Comparison of ENCODE assay signal across 1 cellular context in the genomic region with DNA sequence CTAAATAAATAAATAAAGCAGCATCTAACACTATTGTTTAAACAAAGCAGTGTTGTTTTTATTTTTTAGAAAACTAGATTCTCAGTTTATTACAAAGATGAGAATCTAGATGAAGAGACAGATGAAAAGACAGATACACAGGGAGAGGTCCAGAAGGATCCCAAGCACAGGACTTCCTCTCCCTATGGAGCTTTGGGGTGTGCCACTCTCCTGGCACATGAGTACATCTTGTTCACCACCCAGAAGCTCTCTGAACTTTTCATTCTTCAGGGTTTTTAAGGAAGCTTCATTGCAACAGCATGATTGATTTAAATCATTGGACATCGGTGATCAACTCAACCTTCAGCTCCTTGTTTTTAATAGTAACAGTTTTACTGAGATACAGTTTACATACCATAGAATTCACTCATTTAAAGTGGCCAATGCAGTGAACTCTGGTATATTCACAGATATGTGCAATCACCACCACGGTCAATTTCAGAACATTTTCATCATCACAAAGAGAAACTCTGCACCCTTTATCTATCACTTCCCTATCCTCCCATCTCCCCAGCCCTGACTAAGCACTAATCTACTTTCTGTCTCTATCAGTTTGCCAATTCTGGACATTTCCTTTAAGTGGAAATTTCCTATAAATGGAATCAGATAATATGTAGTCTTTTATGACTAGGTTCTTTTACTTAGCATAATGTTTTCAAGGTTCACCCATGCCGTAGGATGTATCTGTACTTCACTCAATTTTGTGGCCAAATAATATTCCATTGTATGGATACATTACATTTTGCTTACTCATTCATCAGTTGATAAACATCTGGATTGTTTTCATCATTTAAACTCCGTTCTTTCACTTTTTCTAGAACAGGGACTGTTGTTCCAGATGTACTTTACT.
TF ChIP-seq lines count a peak whose summit lies in the region.

No MANE protein-coding gene starts in this region.

TF ChIP-seq in K562, 482 proteins besides CTCF, POLR2A, EP300 and RAD21 (continued from another document and continues in another):
- TF ChIP-seq, protein P1, sequence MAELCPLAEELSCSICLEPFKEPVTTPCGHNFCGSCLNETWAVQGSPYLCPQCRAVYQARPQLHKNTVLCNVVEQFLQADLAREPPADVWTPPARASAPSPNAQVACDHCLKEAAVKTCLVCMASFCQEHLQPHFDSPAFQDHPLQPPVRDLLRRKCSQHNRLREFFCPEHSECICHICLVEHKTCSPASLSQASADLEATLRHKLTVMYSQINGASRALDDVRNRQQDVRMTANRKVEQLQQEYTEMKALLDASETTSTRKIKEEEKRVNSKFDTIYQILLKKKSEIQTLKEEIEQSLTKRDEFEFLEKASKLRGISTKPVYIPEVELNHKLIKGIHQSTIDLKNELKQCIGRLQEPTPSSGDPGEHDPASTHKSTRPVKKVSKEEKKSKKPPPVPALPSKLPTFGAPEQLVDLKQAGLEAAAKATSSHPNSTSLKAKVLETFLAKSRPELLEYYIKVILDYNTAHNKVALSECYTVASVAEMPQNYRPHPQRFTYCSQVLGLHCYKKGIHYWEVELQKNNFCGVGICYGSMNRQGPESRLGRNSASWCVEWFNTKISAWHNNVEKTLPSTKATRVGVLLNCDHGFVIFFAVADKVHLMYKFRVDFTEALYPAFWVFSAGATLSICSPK (IDR thresholded peaks at IDR 0.05; ENCODE audit: borderline replicate concordance) = no peak
- no peak for TF ChIP-seq XRCC4 (IDR thresholded peaks at IDR 0.05; ENCODE audit: extremely low read depth, insufficient read depth, insufficient read length)
- TF ChIP-seq HNRNPH1 (optimal IDR thresholded peaks at IDR 0.05; ENCODE audit: low read depth, low read length) = no peak
- TF ChIP-seq, protein P2, sequence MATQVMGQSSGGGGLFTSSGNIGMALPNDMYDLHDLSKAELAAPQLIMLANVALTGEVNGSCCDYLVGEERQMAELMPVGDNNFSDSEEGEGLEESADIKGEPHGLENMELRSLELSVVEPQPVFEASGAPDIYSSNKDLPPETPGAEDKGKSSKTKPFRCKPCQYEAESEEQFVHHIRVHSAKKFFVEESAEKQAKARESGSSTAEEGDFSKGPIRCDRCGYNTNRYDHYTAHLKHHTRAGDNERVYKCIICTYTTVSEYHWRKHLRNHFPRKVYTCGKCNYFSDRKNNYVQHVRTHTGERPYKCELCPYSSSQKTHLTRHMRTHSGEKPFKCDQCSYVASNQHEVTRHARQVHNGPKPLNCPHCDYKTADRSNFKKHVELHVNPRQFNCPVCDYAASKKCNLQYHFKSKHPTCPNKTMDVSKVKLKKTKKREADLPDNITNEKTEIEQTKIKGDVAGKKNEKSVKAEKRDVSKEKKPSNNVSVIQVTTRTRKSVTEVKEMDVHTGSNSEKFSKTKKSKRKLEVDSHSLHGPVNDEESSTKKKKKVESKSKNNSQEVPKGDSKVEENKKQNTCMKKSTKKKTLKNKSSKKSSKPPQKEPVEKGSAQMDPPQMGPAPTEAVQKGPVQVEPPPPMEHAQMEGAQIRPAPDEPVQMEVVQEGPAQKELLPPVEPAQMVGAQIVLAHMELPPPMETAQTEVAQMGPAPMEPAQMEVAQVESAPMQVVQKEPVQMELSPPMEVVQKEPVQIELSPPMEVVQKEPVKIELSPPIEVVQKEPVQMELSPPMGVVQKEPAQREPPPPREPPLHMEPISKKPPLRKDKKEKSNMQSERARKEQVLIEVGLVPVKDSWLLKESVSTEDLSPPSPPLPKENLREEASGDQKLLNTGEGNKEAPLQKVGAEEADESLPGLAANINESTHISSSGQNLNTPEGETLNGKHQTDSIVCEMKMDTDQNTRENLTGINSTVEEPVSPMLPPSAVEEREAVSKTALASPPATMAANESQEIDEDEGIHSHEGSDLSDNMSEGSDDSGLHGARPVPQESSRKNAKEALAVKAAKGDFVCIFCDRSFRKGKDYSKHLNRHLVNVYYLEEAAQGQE (CRISPR knock-in tag; IDR thresholded peaks at IDR 0.05; ENCODE audit: low read depth) = no peak
- peak; percentile 58; the same call in 1 of the 2 replicates for TF ChIP-seq SMAD4 (CRISPR knock-in tag; conservative IDR thresholded peaks at IDR 0.05)
- TF ChIP-seq ZC3H4 (CRISPR knock-in tag; IDR thresholded peaks at IDR 0.05; ENCODE audit: borderline replicate concordance) = no peak
- TF ChIP-seq, protein P3, sequence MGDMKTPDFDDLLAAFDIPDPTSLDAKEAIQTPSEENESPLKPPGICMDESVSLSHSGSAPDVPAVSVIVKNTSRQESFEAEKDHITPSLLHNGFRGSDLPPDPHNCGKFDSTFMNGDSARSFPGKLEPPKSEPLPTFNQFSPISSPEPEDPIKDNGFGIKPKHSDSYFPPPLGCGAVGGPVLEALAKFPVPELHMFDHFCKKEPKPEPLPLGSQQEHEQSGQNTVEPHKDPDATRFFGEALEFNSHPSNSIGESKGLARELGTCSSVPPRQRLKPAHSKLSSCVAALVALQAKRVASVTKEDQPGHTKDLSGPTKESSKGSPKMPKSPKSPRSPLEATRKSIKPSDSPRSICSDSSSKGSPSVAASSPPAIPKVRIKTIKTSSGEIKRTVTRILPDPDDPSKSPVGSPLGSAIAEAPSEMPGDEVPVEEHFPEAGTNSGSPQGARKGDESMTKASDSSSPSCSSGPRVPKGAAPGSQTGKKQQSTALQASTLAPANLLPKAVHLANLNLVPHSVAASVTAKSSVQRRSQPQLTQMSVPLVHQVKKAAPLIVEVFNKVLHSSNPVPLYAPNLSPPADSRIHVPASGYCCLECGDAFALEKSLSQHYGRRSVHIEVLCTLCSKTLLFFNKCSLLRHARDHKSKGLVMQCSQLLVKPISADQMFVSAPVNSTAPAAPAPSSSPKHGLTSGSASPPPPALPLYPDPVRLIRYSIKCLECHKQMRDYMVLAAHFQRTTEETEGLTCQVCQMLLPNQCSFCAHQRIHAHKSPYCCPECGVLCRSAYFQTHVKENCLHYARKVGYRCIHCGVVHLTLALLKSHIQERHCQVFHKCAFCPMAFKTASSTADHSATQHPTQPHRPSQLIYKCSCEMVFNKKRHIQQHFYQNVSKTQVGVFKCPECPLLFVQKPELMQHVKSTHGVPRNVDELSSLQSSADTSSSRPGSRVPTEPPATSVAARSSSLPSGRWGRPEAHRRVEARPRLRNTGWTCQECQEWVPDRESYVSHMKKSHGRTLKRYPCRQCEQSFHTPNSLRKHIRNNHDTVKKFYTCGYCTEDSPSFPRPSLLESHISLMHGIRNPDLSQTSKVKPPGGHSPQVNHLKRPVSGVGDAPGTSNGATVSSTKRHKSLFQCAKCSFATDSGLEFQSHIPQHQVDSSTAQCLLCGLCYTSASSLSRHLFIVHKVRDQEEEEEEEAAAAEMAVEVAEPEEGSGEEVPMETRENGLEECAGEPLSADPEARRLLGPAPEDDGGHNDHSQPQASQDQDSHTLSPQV (IDR thresholded peaks at IDR 0.05) = no peak; the same call in 1 of the 2 replicates
- peak; percentile 40; the same call in 1 of the 2 replicates for TF ChIP-seq CEBPG (CRISPR knock-in tag; IDR thresholded peaks at IDR 0.05)
- TF ChIP-seq CEBPG (tag; conservative IDR thresholded peaks at IDR 0.05 in 1 of 2, IDR thresholded peaks at IDR 0.05 in 1 of 2) = peak; percentile 74 to 90
- no peak for TF ChIP-seq ERF (CRISPR knock-in tag; IDR thresholded peaks at IDR 0.05)
- TF ChIP-seq ZNF184 (CRISPR knock-in tag; IDR thresholded peaks at IDR 0.05) = no peak
- TF ChIP-seq, protein P4, sequence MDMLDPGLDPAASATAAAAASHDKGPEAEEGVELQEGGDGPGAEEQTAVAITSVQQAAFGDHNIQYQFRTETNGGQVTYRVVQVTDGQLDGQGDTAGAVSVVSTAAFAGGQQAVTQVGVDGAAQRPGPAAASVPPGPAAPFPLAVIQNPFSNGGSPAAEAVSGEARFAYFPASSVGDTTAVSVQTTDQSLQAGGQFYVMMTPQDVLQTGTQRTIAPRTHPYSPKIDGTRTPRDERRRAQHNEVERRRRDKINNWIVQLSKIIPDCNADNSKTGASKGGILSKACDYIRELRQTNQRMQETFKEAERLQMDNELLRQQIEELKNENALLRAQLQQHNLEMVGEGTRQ (CRISPR knock-in tag; IDR thresholded peaks at IDR 0.05) = no peak
- no peak for TF ChIP-seq NFYB (IDR thresholded peaks at IDR 0.05; ENCODE audit: extremely low read depth, insufficient read length)
- no peak for TF ChIP-seq FOXK1 (CRISPR knock-in tag; IDR thresholded peaks at IDR 0.05; ENCODE audit: borderline replicate concordance)
- no peak for TF ChIP-seq MEF2A (IDR thresholded peaks at IDR 0.05; ENCODE audit: control insufficient read depth, low read depth, low read length)
- TF ChIP-seq NFE2L1 (tag; IDR thresholded peaks at IDR 0.05; ENCODE audit: borderline replicate concordance, low read depth) = peak; percentile 44; the same call in 1 of the 2 replicates
- no peak for TF ChIP-seq NRF1 (conservative IDR thresholded peaks at IDR 0.05 in 1 of 2, IDR thresholded peaks at IDR 0.05 in 1 of 2)
- peak; percentile 9; the same call in 1 of the 2 replicates for TF ChIP-seq TEAD4 (IDR thresholded peaks at IDR 0.05; ENCODE audit: low read length)
- TF ChIP-seq TEAD4 (CRISPR knock-in tag; IDR thresholded peaks at IDR 0.05; ENCODE audit: borderline replicate concordance) = no peak
- no peak for TF ChIP-seq MEF2D (tag; conservative IDR thresholded peaks at IDR 0.05; ENCODE audit: low read depth)
- TF ChIP-seq, protein P5, sequence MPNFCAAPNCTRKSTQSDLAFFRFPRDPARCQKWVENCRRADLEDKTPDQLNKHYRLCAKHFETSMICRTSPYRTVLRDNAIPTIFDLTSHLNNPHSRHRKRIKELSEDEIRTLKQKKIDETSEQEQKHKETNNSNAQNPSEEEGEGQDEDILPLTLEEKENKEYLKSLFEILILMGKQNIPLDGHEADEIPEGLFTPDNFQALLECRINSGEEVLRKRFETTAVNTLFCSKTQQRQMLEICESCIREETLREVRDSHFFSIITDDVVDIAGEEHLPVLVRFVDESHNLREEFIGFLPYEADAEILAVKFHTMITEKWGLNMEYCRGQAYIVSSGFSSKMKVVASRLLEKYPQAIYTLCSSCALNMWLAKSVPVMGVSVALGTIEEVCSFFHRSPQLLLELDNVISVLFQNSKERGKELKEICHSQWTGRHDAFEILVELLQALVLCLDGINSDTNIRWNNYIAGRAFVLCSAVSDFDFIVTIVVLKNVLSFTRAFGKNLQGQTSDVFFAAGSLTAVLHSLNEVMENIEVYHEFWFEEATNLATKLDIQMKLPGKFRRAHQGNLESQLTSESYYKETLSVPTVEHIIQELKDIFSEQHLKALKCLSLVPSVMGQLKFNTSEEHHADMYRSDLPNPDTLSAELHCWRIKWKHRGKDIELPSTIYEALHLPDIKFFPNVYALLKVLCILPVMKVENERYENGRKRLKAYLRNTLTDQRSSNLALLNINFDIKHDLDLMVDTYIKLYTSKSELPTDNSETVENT (CRISPR knock-in tag; IDR thresholded peaks at IDR 0.05) = no peak
- peak; percentile 24 for TF ChIP-seq DACH1 (IDR thresholded peaks at IDR 0.05; ENCODE audit: partially characterized antibody)
- TF ChIP-seq ZNF143 (CRISPR knock-in tag; IDR thresholded peaks at IDR 0.05) = no peak
- TF ChIP-seq DMBX1 (CRISPR knock-in tag; IDR thresholded peaks at IDR 0.05; ENCODE audit: borderline replicate concordance) = peak; percentile 47; the same call in 1 of the 2 replicates
- TF ChIP-seq NR2C2 (CRISPR knock-in tag; IDR thresholded peaks at IDR 0.05) = no peak
- TF ChIP-seq NR2C2 (tag; IDR thresholded peaks at IDR 0.05) = peak; percentile 53; the same call in 1 of the 2 replicates
- TF ChIP-seq POLR2H (tag; IDR thresholded peaks at IDR 0.05; ENCODE audit: low read depth) = peak; percentile 60
- peak; percentile 56; the same call in 1 of the 2 replicates for TF ChIP-seq NBN (IDR thresholded peaks at IDR 0.05; ENCODE audit: low read depth)
- TF ChIP-seq, protein P6, sequence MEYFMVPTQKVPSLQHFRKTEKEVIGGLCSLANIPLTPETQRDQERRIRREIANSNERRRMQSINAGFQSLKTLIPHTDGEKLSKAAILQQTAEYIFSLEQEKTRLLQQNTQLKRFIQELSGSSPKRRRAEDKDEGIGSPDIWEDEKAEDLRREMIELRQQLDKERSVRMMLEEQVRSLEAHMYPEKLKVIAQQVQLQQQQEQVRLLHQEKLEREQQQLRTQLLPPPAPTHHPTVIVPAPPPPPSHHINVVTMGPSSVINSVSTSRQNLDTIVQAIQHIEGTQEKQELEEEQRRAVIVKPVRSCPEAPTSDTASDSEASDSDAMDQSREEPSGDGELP (CRISPR knock-in tag; IDR thresholded peaks at IDR 0.05; ENCODE audit: borderline replicate concordance) = no peak
- no peak for TF ChIP-seq CREB1 (IDR thresholded peaks at IDR 0.05)
- no peak for TF ChIP-seq CREB1 (CRISPR knock-in tag; IDR thresholded peaks at IDR 0.05)
- TF ChIP-seq ZNF507 (tag; conservative IDR thresholded peaks at IDR 0.05) = no peak
- no peak for TF ChIP-seq CCAR2 (IDR thresholded peaks at IDR 0.05; ENCODE audit: low read depth, low read length)
- TF ChIP-seq NELFE (IDR thresholded peaks at IDR 0.05; ENCODE audit: insufficient read depth, insufficient read length) = no peak
- TF ChIP-seq, protein P7, sequence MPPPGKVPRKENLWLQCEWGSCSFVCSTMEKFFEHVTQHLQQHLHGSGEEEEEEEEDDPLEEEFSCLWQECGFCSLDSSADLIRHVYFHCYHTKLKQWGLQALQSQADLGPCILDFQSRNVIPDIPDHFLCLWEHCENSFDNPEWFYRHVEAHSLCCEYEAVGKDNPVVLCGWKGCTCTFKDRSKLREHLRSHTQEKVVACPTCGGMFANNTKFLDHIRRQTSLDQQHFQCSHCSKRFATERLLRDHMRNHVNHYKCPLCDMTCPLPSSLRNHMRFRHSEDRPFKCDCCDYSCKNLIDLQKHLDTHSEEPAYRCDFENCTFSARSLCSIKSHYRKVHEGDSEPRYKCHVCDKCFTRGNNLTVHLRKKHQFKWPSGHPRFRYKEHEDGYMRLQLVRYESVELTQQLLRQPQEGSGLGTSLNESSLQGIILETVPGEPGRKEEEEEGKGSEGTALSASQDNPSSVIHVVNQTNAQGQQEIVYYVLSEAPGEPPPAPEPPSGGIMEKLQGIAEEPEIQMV (tag; conservative IDR thresholded peaks at IDR 0.05; ENCODE audit: low read depth) = 0 out of 2 replicates have a peak, but pooled peaks have one; percentile 49
- 0 out of 4 replicates have a peak, but pooled peaks of 1 of the 2 experiments have one; percentile 18 for TF ChIP-seq TEAD1 (CRISPR knock-in tag; IDR thresholded peaks at IDR 0.05)
- no peak for TF ChIP-seq KDM4B (IDR thresholded peaks at IDR 0.05; ENCODE audit: borderline replicate concordance in 2 of 2, low read depth in 1 of 2)
- no peak for TF ChIP-seq SP1 (CRISPR knock-in tag; IDR thresholded peaks at IDR 0.05)
- TF ChIP-seq, protein P8, sequence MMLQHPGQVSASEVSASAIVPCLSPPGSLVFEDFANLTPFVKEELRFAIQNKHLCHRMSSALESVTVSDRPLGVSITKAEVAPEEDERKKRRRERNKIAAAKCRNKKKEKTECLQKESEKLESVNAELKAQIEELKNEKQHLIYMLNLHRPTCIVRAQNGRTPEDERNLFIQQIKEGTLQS (IDR thresholded peaks at IDR 0.05) = peak; percentile 81
- TF ChIP-seq, protein P8 (CRISPR knock-in tag; conservative IDR thresholded peaks at IDR 0.05) = no peak
- TF ChIP-seq EHMT2 (IDR thresholded peaks at IDR 0.05) = no peak
